Comparison of ENCODE assay signal across 3 cellular contexts in the genomic region with DNA sequence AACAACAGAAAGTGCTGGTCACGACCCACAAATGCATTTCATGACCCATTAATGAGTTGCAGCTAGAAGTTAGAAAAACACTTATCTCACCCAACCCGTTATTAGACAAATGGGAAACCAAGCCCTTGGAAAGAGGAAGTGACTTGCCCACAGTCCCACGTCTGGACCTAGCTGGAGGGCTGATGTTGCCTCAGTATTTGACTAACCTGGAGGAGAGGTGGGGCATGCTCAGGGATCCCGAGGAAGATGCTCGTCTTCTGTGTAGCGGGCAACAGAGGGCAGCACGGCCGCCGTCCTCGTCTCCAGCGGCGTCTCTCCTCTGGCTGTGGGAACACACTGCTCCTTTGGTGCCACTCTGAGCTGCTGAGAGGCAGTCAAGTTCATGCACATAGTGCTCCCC.
TF ChIP-seq lines count a peak whose summit lies in the region.

No MANE protein-coding gene starts in this region.

TF ChIP-seq in SK-N-SH treated with all-trans-retinoic acid at 6 μM for 48 hours, 23 proteins besides CTCF, POLR2A, EP300 and RAD21:
- TF ChIP-seq, protein P1, sequence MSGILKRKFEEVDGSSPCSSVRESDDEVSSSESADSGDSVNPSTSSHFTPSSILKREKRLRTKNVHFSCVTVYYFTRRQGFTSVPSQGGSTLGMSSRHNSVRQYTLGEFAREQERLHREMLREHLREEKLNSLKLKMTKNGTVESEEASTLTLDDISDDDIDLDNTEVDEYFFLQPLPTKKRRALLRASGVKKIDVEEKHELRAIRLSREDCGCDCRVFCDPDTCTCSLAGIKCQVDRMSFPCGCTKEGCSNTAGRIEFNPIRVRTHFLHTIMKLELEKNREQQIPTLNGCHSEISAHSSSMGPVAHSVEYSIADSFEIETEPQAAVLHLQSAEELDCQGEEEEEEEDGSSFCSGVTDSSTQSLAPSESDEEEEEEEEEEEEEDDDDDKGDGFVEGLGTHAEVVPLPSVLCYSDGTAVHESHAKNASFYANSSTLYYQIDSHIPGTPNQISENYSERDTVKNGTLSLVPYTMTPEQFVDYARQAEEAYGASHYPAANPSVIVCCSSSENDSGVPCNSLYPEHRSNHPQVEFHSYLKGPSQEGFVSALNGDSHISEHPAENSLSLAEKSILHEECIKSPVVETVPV (CRISPR knock-in tag; IDR thresholded peaks at IDR 0.05): no peak
- TF ChIP-seq, protein P2, sequence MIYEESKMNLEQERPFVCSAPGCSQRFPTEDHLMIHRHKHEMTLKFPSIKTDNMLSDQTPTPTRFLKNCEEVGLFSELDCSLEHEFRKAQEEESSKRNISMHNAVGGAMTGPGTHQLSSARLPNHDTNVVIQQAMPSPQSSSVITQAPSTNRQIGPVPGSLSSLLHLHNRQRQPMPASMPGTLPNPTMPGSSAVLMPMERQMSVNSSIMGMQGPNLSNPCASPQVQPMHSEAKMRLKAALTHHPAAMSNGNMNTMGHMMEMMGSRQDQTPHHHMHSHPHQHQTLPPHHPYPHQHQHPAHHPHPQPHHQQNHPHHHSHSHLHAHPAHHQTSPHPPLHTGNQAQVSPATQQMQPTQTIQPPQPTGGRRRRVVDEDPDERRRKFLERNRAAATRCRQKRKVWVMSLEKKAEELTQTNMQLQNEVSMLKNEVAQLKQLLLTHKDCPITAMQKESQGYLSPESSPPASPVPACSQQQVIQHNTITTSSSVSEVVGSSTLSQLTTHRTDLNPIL (CRISPR knock-in tag; IDR thresholded peaks at IDR 0.05; ENCODE audit: low read depth): no peak
- TF ChIP-seq TCF4 (CRISPR knock-in tag; IDR thresholded peaks at IDR 0.05; ENCODE audit: borderline replicate concordance): no peak
- TF ChIP-seq OSR1 (CRISPR knock-in tag; IDR thresholded peaks at IDR 0.05): no peak
- no peak for TF ChIP-seq GLIS3 (CRISPR knock-in tag; IDR thresholded peaks at IDR 0.05)
- no peak for TF ChIP-seq ZNF70 (CRISPR knock-in tag; IDR thresholded peaks at IDR 0.05)
- TF ChIP-seq ARNTL (CRISPR knock-in tag; IDR thresholded peaks at IDR 0.05; ENCODE audit: borderline replicate concordance, low read depth): no peak
- TF ChIP-seq, protein P3, sequence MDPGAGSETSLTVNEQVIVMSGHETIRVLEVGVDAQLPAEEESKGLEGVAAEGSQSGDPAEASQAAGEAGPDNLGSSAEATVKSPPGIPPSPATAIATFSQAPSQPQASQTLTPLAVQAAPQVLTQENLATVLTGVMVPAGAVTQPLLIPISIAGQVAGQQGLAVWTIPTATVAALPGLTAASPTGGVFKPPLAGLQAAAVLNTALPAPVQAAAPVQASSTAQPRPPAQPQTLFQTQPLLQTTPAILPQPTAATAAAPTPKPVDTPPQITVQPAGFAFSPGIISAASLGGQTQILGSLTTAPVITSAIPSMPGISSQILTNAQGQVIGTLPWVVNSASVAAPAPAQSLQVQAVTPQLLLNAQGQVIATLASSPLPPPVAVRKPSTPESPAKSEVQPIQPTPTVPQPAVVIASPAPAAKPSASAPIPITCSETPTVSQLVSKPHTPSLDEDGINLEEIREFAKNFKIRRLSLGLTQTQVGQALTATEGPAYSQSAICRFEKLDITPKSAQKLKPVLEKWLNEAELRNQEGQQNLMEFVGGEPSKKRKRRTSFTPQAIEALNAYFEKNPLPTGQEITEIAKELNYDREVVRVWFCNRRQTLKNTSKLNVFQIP (CRISPR knock-in tag; IDR thresholded peaks at IDR 0.05; ENCODE audit: borderline replicate concordance, low read depth): no peak
- TF ChIP-seq ZFP30 (CRISPR knock-in tag; IDR thresholded peaks at IDR 0.05): no peak
- TF ChIP-seq, protein P4, sequence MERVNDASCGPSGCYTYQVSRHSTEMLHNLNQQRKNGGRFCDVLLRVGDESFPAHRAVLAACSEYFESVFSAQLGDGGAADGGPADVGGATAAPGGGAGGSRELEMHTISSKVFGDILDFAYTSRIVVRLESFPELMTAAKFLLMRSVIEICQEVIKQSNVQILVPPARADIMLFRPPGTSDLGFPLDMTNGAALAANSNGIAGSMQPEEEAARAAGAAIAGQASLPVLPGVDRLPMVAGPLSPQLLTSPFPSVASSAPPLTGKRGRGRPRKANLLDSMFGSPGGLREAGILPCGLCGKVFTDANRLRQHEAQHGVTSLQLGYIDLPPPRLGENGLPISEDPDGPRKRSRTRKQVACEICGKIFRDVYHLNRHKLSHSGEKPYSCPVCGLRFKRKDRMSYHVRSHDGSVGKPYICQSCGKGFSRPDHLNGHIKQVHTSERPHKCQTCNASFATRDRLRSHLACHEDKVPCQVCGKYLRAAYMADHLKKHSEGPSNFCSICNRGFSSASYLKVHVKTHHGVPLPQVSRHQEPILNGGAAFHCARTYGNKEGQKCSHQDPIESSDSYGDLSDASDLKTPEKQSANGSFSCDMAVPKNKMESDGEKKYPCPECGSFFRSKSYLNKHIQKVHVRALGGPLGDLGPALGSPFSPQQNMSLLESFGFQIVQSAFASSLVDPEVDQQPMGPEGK (CRISPR knock-in tag; IDR thresholded peaks at IDR 0.05; ENCODE audit: borderline replicate concordance): no peak

TF ChIP-seq in SK-N-SH, 30 proteins besides CTCF, POLR2A, EP300 and RAD21 (continued from another document):
- TF ChIP-seq GABPA (IDR thresholded peaks at IDR 0.05; ENCODE audit: low read depth) (no peak), FOSL2 (IDR thresholded peaks at IDR 0.05; ENCODE audit: borderline replicate concordance, low read depth) (no peak), GATA2 (CRISPR knock-in tag; IDR thresholded peaks at IDR 0.05) (no peak), POLR2AphosphoS5 (IDR thresholded peaks at IDR 0.05; ENCODE audit: low read depth, low read length) (no peak), NFIC (IDR thresholded peaks at IDR 0.05; ENCODE audit: borderline replicate concordance) (no peak), MXI1 (IDR thresholded peaks at IDR 0.05; ENCODE audit: low read depth, low read length) (no peak), TCF12 (IDR thresholded peaks at IDR 0.05) (no peak), SMC3 (IDR thresholded peaks at IDR 0.05; ENCODE audit: low read depth, low read length) (no peak), RCOR1 (IDR thresholded peaks at IDR 0.05; ENCODE audit: low read length) (no peak), TEAD4 (IDR thresholded peaks at IDR 0.05; ENCODE audit: borderline replicate concordance, insufficient read depth) (no peak), RFX5 (IDR thresholded peaks at IDR 0.05; ENCODE audit: low read length) (no peak), NRF1 (IDR thresholded peaks at IDR 0.05; ENCODE audit: low read depth, low read length) (no peak), FOXJ3 (CRISPR knock-in tag; IDR thresholded peaks at IDR 0.05) (no peak)
- TF ChIP-seq, protein P5, sequence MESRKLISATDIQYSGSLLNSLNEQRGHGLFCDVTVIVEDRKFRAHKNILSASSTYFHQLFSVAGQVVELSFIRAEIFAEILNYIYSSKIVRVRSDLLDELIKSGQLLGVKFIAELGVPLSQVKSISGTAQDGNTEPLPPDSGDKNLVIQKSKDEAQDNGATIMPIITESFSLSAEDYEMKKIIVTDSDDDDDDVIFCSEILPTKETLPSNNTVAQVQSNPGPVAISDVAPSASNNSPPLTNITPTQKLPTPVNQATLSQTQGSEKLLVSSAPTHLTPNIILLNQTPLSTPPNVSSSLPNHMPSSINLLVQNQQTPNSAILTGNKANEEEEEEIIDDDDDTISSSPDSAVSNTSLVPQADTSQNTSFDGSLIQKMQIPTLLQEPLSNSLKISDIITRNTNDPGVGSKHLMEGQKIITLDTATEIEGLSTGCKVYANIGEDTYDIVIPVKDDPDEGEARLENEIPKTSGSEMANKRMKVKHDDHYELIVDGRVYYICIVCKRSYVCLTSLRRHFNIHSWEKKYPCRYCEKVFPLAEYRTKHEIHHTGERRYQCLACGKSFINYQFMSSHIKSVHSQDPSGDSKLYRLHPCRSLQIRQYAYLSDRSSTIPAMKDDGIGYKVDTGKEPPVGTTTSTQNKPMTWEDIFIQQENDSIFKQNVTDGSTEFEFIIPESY (IDR thresholded peaks at IDR 0.05; ENCODE audit: borderline replicate concordance, low read depth): no peak
- TF ChIP-seq, protein P6, sequence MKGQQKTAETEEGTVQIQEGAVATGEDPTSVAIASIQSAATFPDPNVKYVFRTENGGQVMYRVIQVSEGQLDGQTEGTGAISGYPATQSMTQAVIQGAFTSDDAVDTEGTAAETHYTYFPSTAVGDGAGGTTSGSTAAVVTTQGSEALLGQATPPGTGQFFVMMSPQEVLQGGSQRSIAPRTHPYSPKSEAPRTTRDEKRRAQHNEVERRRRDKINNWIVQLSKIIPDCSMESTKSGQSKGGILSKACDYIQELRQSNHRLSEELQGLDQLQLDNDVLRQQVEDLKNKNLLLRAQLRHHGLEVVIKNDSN (IDR thresholded peaks at IDR 0.05; ENCODE audit: borderline replicate concordance, low read depth): no peak
- TF ChIP-seq, protein P7, sequence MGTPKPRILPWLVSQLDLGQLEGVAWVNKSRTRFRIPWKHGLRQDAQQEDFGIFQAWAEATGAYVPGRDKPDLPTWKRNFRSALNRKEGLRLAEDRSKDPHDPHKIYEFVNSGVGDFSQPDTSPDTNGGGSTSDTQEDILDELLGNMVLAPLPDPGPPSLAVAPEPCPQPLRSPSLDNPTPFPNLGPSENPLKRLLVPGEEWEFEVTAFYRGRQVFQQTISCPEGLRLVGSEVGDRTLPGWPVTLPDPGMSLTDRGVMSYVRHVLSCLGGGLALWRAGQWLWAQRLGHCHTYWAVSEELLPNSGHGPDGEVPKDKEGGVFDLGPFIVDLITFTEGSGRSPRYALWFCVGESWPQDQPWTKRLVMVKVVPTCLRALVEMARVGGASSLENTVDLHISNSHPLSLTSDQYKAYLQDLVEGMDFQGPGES (IDR thresholded peaks at IDR 0.05; ENCODE audit: low read depth, low read length): no peak

TF ChIP-seq in K562, 482 proteins besides CTCF, POLR2A, EP300 and RAD21 (continued from another document):
- TF ChIP-seq, protein P8, sequence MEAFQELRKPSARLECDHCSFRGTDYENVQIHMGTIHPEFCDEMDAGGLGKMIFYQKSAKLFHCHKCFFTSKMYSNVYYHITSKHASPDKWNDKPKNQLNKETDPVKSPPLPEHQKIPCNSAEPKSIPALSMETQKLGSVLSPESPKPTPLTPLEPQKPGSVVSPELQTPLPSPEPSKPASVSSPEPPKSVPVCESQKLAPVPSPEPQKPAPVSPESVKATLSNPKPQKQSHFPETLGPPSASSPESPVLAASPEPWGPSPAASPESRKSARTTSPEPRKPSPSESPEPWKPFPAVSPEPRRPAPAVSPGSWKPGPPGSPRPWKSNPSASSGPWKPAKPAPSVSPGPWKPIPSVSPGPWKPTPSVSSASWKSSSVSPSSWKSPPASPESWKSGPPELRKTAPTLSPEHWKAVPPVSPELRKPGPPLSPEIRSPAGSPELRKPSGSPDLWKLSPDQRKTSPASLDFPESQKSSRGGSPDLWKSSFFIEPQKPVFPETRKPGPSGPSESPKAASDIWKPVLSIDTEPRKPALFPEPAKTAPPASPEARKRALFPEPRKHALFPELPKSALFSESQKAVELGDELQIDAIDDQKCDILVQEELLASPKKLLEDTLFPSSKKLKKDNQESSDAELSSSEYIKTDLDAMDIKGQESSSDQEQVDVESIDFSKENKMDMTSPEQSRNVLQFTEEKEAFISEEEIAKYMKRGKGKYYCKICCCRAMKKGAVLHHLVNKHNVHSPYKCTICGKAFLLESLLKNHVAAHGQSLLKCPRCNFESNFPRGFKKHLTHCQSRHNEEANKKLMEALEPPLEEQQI (IDR thresholded peaks at IDR 0.05): no peak
- TF ChIP-seq RAD51 (IDR thresholded peaks at IDR 0.05; ENCODE audit: borderline replicate concordance, low read depth): no peak
TF ChIP-seq in K562: peak in this region for 1.
